ENCODE assay signal across 12 cellular contexts in the genomic region with DNA sequence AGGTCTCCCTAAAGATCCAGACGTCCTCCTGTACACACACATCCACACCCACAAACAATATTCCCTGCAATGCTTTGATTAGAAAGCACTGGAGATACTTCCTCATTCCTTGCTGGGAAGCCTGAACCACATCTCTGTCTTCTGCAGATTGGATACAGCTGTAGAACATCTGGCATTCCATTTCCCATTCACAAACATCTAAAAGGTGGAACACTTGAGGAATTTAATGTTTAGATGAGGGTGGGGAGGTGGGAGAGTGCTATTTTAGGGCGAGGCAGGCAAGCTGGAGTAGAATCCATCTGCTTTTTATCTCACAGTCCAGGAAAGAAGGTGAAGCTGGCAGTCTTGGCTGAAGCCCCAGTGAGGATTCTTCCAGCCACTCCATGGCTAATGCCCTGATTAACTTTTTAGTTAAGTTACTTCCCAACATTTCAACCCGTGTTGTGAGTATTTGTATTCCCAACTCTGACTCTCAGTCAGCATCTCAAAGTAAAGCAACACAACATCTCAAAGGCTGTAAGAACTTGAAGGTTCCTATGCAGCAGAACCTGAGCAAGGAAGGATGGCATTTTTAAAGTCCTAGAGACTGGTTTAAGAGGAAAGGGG. TPM values are rescaled to one million over a fixed set of nuclear protein-coding genes. Genes with fewer than 3 reads are reported as not detected.
DNase-seq lines count a peak whose midpoint lies in the region; ATAC-seq and TF ChIP-seq lines count a peak whose summit lies in the region.
"Had no signal": no experiment of that assay in that cellular context is flagged by ENCODE, and none has a peak within 500 bp of the region (broad histone marks: within the 10 kb centered on the region; RNA-seq: fewer than 3 reads in every experiment).

No MANE protein-coding gene starts in this region.

- H3K79me2 ChIP-seq in PC-9 (ENCODE audit: low read depth) = peaks cover 34% of the 10 kb centered on the region; the same call in 1 of the 2 replicates

- H4K20me1 ChIP-seq in PC-9 (ENCODE audit: insufficient read depth) = peaks cover 11% of the 10 kb centered on the region

- H3K36me3 ChIP-seq in PC-9 (ENCODE audit: low read depth) = no peaks in the 10 kb centered on the region
- H3K36me3 ChIP-seq in rectal smooth muscle tissue (ENCODE audit: control insufficient read depth, insufficient read depth, low read length) = no peaks in the 10 kb centered on the region

- no peak for ATAC-seq in HG03354 (IDR thresholded peaks at IDR 0.05; ENCODE audit: poor library complexity, severe bottlenecking, unreplicated experiment)

- CTCF ChIA-PET in PC-9 (lab: Charles Lee) = interaction anchor here (0.6 kb wide), 1 partner anchor 229 kb away, joined by 4 read pairs; no protein-coding TSS in a partner anchor

- peaks cover 14% of the 10 kb centered on the region for H3K4me1 ChIP-seq in PC-9 (replicated peaks; ENCODE audit: insufficient read depth)
- H3K4me1 ChIP-seq in rectal smooth muscle tissue (ENCODE audit: control insufficient read depth, insufficient read depth, low read length) = peaks cover 27% of the 10 kb centered on the region

- POLR2A ChIA-PET in PC-9 (lab: Charles Lee; ENCODE audit: unreplicated experiment) = interaction anchor here (0.6 kb wide), 2 partner anchors 10 to 39 kb away, joined by 4 to 25 read pairs; no protein-coding TSS in a partner anchor

- H3K9ac ChIP-seq in rectal smooth muscle tissue (ENCODE audit: low read length) = no peak overlapping the region

- intact Hi-C loops in PC-9 (cut with micrococcal nuclease; ENCODE audit: unreplicated experiment) = no loop called here

- no peak overlapping the region for H3K4me2 ChIP-seq in PC-9

- DNase-seq in AG10803 (ENCODE audit: low read depth) (peak; percentile 93), PC-9 (peak; percentile 49 to 57), fibroblast of the aortic adventitia (ENCODE audit: low read depth) (peak; percentile 88), anterior cingulate cortex (lab: John Stamatoyannopoulos, UW) (no peak), activated gamma-delta T cell (lab: John Stamatoyannopoulos, UW) (no peak)
- DNase-seq in activated naive CD4-positive, alpha-beta T cell treated with Interleukin-2 at 50 U/mL for 16 hours = no peak
- DNase-seq: activated CD4-positive, alpha-beta T cell treated with anti-CD3 and anti-CD28 coated beads, Interleukin-2, amount 10 ng/mL, durations not matched to agents 24 days and 14 days; CD4-positive, CD25-positive, alpha-beta regulatory T cell; erythroblast; NCI-H2107 had no signal

- H3K4me3 ChIP-seq in AG10803 (ENCODE audit: low read length) = no peak overlapping the region
- no peak overlapping the region for H3K4me3 ChIP-seq in PC-9
- H3K4me3 ChIP-seq in fibroblast of the aortic adventitia (ENCODE audit: low read depth, low read length) = no peak overlapping the region
- no peak overlapping the region for H3K4me3 ChIP-seq in rectal smooth muscle tissue (ENCODE audit: low read length)

- H2AFZ ChIP-seq in PC-9 = no peak overlapping the region

- H3K27ac ChIP-seq in PC-9 (no peak overlapping the region), rectal smooth muscle tissue (ENCODE audit: low read depth, low read length) (peak overlapping the region; percentile 58)

- no peaks in the 10 kb centered on the region for H3K27me3 ChIP-seq in PC-9 (ENCODE audit: insufficient read depth, low read depth)
- no peaks in the 10 kb centered on the region for H3K27me3 ChIP-seq in rectal smooth muscle tissue (ENCODE audit: control insufficient read depth, insufficient read depth, low read length)

- BruUV-seq in PC-9 (replicated peaks; lab: Mats Ljungman, UMichigan) = no TSS peak

- TF ChIP-seq CTCF in AG10803 (conservative IDR thresholded peaks at IDR 0.05; ENCODE audit: low read length) (no peak), PC-9 (conservative IDR thresholded peaks at IDR 0.05) (no peak), fibroblast of the aortic adventitia (IDR thresholded peaks at IDR 0.05; ENCODE audit: insufficient read depth, low read length) (no peak)

- H3K9me3 ChIP-seq in PC-9 (ENCODE audit: insufficient read depth, low read depth) = no peaks in the 10 kb centered on the region

- H3F3A ChIP-seq in PC-9 (ENCODE audit: insufficient read depth, low read depth) = peaks cover 14% of the 10 kb centered on the region; the same call in 1 of the 2 replicates

- no peaks in the 10 kb centered on the region for H3K9me2 ChIP-seq in PC-9 (ENCODE audit: insufficient read depth)

RNA-seq across cellular contexts. Expression of gene CYTH3, which starts 46.1 kb away (rescaled TPM):
- total RNA-seq in PC-9 (2021) (78.8 and 84.4 TPM in 2 replicates), fibroblast of the aortic adventitia (ENCODE audit: low replicate concordance) (27.1 and 28.2 TPM in 2 replicates)

Comparison
In these comparisons a context has a peak if more than half of its experiments do, and no peak if none do; other contexts are left out.
1. DNase-seq: peak in AG10803 (single experiment), PC-9 (2 of 2) and fibroblast of the aortic adventitia (single experiment); none in anterior cingulate cortex (0 of 58), activated gamma-delta T cell (single experiment) and activated naive CD4-positive, alpha-beta T cell treated with Interleukin-2 at 50 U/mL for 16 hours (single experiment).